Comparison of ENCODE assay signal across 8 cellular contexts in the genomic region with DNA sequence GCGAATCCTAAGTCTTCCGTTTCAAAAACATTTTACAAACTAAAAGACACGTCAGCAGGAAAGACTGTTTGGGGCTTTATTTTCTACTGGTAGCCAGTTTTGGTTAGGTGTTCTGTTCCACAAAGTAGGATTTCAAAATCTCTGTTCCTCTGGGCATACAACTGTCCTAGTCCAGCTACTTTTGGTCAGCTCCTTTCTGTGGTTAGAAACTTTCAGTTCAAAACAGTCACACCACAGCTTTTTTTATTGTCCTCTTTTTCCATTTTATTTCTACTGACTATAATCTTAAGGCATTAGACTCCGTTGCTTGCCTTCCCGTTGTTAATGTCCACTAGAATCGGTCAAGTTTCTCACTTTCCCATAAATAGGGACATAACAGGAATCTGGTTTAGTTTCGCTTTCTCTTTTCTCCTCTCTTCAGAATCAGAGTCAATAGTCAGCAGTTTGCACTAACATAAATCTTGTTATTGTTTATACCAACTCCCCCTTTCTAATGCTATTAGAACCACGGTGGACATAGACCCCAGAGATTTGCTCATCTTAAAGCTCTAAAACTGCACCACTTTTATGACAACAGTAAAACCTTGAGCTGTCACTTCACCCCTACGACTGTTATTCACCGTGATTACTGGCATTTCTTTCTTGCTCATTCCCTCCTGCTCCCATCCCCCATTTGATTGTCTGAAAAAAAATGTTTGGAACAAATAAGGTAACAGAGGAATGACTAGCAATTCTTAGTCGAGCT. TPM values are rescaled to one million over a fixed set of nuclear protein-coding genes. Genes with fewer than 3 reads are reported as not detected.
A peak's percentile ranks its signal among the peaks of the same experiment; 100 is the strongest.
DNase-seq lines count a peak whose midpoint lies in the region; ATAC-seq and TF ChIP-seq lines count a peak whose summit lies in the region.

No MANE protein-coding gene starts in this region.

- H3K4me3 ChIP-seq in BE2C (ENCODE audit: low read depth, low read length) (peak overlapping the region; percentile 29), mucosa of descending colon (no peak overlapping the region)

- H3K36me3 Mint-ChIP-seq in chondrocyte (ENCODE audit: low read depth): no peaks in the 10 kb centered on the region

- peak overlapping the region; percentile 48 for H3K4me3 Mint-ChIP-seq in chondrocyte (ENCODE audit: unreplicated experiment)

- DNase-seq in BE2C (no peak), NCI-H2029 (lab: John Stamatoyannopoulos, UW) (peak; percentile 97), chondrocyte (ENCODE audit: low spot score) (no peak), mucosa of descending colon (no peak), NCI-H1092 (lab: John Stamatoyannopoulos, UW) (no peak)
- no peak for DNase-seq in effector CD4-positive, alpha-beta T cell

- peaks cover 6% of the 10 kb centered on the region for H3K4me1 Mint-ChIP-seq in chondrocyte (ENCODE audit: low read depth)

- TF ChIP-seq CTCF in BE2C (IDR thresholded peaks at IDR 0.05; ENCODE audit: low read depth, low read length): no peak
- TF ChIP-seq CTCF in chondrocyte (IDR thresholded peaks at IDR 0.05): no peak
- no peak for TF ChIP-seq CTCF in mucosa of descending colon (IDR thresholded peaks at IDR 0.05)

- ATAC-seq in mucosa of descending colon (peak; percentile 52), HG02571 (IDR thresholded peaks at IDR 0.05; ENCODE audit: unreplicated experiment) (no peak), GM18858 (IDR thresholded peaks at IDR 0.05; ENCODE audit: unreplicated experiment) (no peak)

- intact Hi-C loops in mucosa of descending colon (cut with DNase I, micrococcal nuclease): no loop called here

- H3K27me3 ChIP-seq in BE2C: peaks cover 63% of the 10 kb centered on the region

- peaks cover 3% of the 10 kb centered on the region for H3K27me3 Mint-ChIP-seq in chondrocyte (ENCODE audit: low read depth)

- no peaks in the 10 kb centered on the region for H3K36me3 ChIP-seq in BE2C
- no peaks in the 10 kb centered on the region for H3K36me3 ChIP-seq in mucosa of descending colon (ENCODE audit: low read depth)

- H3K27ac Mint-ChIP-seq in chondrocyte (ENCODE audit: unreplicated experiment): no peak overlapping the region

- H3K4me1 ChIP-seq in BE2C (no peaks in the 10 kb centered on the region), mucosa of descending colon (ENCODE audit: low read depth) (no peaks in the 10 kb centered on the region)

- no peaks in the 10 kb centered on the region for H3K9me3 Mint-ChIP-seq in chondrocyte (ENCODE audit: low read depth)

- H3K9me3 ChIP-seq in BE2C: no peaks in the 10 kb centered on the region
- no peaks in the 10 kb centered on the region for H3K9me3 ChIP-seq in mucosa of descending colon

RNA-seq across cellular contexts. Expression of a gene that starts 41.5 kb away (rescaled TPM):
- 0.23 TPM for polyA plus RNA-seq in BE2C (2012; ENCODE audit: insufficient read depth, insufficient read length, low read depth)
- total RNA-seq in chondrocyte (1.6 to 5.7 TPM (median 2.6 TPM) in 3 replicates), mucosa of descending colon (1 to 10 TPM in 2 of 3 donors, under 1 TPM in 1; 0.65 to 9.7 (median 2.0) TPM)
